In genomic region chr13:20446405-20446804, GRCh38 we compare ENCODE assay signal across 20 cellular contexts.
"Had no signal": no experiment of that assay in that cellular context is flagged by ENCODE, and none has a peak within 500 bp of the region (broad histone marks: within the 10 kb centered on the region; RNA-seq: fewer than 3 reads in every experiment).

No MANE protein-coding gene starts in this region.

- H3K27me3 ChIP-seq: dorsolateral prefrontal cortex, foreskin keratinocyte, neural progenitor cell had no signal

- H3K9ac ChIP-seq: neural progenitor cell, parathyroid adenoma had no signal

- FAIRE-seq: islet of Langerhans, small intestine had no signal

- H3K79me2 ChIP-seq: parathyroid adenoma had no signal

- H3K27me3 Mint-ChIP-seq: central memory CD8-positive, alpha-beta T cell; natural killer cell treated with Interleukin-12 subunit alpha and Interleukin-12 subunit beta and Interleukin-15 and Interleukin-18, amount 100 ng/mL, for 72 hours had no signal

- H2AFZ ChIP-seq: neural progenitor cell, parathyroid adenoma had no signal

- DNase-seq: cortex of kidney; dorsolateral prefrontal cortex; effector CD8-positive, alpha-beta T cell; foreskin keratinocyte; hypothalamus; kidney glomerular epithelial cell; mesenchymal stem cell; midbrain; nucleus accumbens; psoas muscle; small intestine; stimulated activated CD4-positive, alpha-beta T cell treated with anti-CD3 and anti-CD28 coated beads, Interleukin-12 subunit alpha, Interleukin-12 subunit beta, amount 100 ng/mL, for 4 hours; stimulated activated naive CD4-positive, alpha-beta T cell treated with Interleukin-2 at 50 U/mL for 16 hours; trophoblast cell had no signal

- H3K36me3 ChIP-seq: neural progenitor cell had no signal

- H3K4me3 Mint-ChIP-seq: central memory CD8-positive, alpha-beta T cell; natural killer cell treated with Interleukin-12 subunit alpha and Interleukin-12 subunit beta and Interleukin-15 and Interleukin-18, amount 100 ng/mL, for 72 hours; neural progenitor cell had no signal

- H3K27ac ChIP-seq: dorsolateral prefrontal cortex, foreskin keratinocyte, neural progenitor cell, parathyroid adenoma, psoas muscle had no signal

- H3K4me2 ChIP-seq: neural progenitor cell had no signal

- H3K36me3 Mint-ChIP-seq: neural progenitor cell had no signal

- H3K27ac Mint-ChIP-seq: natural killer cell treated with Interleukin-12 subunit alpha and Interleukin-12 subunit beta and Interleukin-15 and Interleukin-18, amount 100 ng/mL, for 72 hours; neural progenitor cell had no signal

- H3K4me3 ChIP-seq: dorsolateral prefrontal cortex, lung, neural progenitor cell, psoas muscle had no signal

- ATAC-seq: foreskin keratinocyte; natural killer cell treated with Interleukin-12 subunit alpha and Interleukin-12 subunit beta and Interleukin-15 and Interleukin-18, amount 100 ng/mL, for 72 hours had no signal

- H3K4me1 ChIP-seq: parathyroid adenoma, psoas muscle had no signal
